Comparison of ENCODE assay signal across 1 cellular context in genomic region chr6:15510121-15510520, GRCh38.
TF ChIP-seq lines count a peak whose summit lies in the region.

No MANE protein-coding gene starts in this region.

TF ChIP-seq in WTC11, 78 proteins besides CTCF, POLR2A, EP300 and RAD21 (continued from another document):
- TF ChIP-seq, protein P1, sequence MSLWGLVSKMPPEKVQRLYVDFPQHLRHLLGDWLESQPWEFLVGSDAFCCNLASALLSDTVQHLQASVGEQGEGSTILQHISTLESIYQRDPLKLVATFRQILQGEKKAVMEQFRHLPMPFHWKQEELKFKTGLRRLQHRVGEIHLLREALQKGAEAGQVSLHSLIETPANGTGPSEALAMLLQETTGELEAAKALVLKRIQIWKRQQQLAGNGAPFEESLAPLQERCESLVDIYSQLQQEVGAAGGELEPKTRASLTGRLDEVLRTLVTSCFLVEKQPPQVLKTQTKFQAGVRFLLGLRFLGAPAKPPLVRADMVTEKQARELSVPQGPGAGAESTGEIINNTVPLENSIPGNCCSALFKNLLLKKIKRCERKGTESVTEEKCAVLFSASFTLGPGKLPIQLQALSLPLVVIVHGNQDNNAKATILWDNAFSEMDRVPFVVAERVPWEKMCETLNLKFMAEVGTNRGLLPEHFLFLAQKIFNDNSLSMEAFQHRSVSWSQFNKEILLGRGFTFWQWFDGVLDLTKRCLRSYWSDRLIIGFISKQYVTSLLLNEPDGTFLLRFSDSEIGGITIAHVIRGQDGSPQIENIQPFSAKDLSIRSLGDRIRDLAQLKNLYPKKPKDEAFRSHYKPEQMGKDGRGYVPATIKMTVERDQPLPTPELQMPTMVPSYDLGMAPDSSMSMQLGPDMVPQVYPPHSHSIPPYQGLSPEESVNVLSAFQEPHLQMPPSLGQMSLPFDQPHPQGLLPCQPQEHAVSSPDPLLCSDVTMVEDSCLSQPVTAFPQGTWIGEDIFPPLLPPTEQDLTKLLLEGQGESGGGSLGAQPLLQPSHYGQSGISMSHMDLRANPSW (CRISPR knock-in tag; conservative IDR thresholded peaks at IDR 0.05; ENCODE audit: low read depth), result no peak
- no peak for TF ChIP-seq MAX (CRISPR knock-in tag; IDR thresholded peaks at IDR 0.05)
- TF ChIP-seq ZBTB21 (CRISPR knock-in tag; IDR thresholded peaks at IDR 0.05; ENCODE audit: borderline replicate concordance), result no peak
- no peak for TF ChIP-seq PRDM15 (CRISPR knock-in tag; IDR thresholded peaks at IDR 0.05)
- TF ChIP-seq, protein P2, sequence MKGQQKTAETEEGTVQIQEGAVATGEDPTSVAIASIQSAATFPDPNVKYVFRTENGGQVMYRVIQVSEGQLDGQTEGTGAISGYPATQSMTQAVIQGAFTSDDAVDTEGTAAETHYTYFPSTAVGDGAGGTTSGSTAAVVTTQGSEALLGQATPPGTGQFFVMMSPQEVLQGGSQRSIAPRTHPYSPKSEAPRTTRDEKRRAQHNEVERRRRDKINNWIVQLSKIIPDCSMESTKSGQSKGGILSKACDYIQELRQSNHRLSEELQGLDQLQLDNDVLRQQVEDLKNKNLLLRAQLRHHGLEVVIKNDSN (CRISPR knock-in tag; IDR thresholded peaks at IDR 0.05), result no peak
- TF ChIP-seq ZNF396 (CRISPR knock-in tag; IDR thresholded peaks at IDR 0.05; ENCODE audit: borderline replicate concordance), result no peak
- TF ChIP-seq ZNF423 (CRISPR knock-in tag; IDR thresholded peaks at IDR 0.05), result no peak
TF ChIP-seq in WTC11: peak in this region for 0.
